ENCODE assay signal across 2 cellular contexts in genomic region chr20:17584684-17585083, GRCh38.
TF ChIP-seq lines count a peak whose summit lies in the region.

No MANE protein-coding gene starts in this region.

TF ChIP-seq in IMR-90, 13 proteins besides CTCF, POLR2A, EP300 and RAD21 (continued from another document):
- TF ChIP-seq, protein P1, sequence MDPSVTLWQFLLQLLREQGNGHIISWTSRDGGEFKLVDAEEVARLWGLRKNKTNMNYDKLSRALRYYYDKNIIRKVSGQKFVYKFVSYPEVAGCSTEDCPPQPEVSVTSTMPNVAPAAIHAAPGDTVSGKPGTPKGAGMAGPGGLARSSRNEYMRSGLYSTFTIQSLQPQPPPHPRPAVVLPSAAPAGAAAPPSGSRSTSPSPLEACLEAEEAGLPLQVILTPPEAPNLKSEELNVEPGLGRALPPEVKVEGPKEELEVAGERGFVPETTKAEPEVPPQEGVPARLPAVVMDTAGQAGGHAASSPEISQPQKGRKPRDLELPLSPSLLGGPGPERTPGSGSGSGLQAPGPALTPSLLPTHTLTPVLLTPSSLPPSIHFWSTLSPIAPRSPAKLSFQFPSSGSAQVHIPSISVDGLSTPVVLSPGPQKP (IDR thresholded peaks at IDR 0.05; ENCODE audit: borderline replicate concordance, low read depth, low read length), result no peak
- TF ChIP-seq RFX5 (IDR thresholded peaks at IDR 0.05; ENCODE audit: low read depth, low read length), result no peak
- TF ChIP-seq MXI1 (IDR thresholded peaks at IDR 0.05; ENCODE audit: borderline replicate concordance, low read depth, low read length), result no peak
- no peak for TF ChIP-seq MAFK (IDR thresholded peaks at IDR 0.05; ENCODE audit: low read depth, low read length)
- TF ChIP-seq RCOR1 (IDR thresholded peaks at IDR 0.05; ENCODE audit: insufficient replicate concordance, low read length), result no peak
- TF ChIP-seq, protein P2, sequence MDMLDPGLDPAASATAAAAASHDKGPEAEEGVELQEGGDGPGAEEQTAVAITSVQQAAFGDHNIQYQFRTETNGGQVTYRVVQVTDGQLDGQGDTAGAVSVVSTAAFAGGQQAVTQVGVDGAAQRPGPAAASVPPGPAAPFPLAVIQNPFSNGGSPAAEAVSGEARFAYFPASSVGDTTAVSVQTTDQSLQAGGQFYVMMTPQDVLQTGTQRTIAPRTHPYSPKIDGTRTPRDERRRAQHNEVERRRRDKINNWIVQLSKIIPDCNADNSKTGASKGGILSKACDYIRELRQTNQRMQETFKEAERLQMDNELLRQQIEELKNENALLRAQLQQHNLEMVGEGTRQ (IDR thresholded peaks at IDR 0.05; ENCODE audit: low read depth, low read length), result no peak
- no peak for TF ChIP-seq CEBPB (IDR thresholded peaks at IDR 0.05; ENCODE audit: low read depth, low read length)
- TF ChIP-seq SMC3 (IDR thresholded peaks at IDR 0.05; ENCODE audit: low read depth, low read length), result no peak
- no peak for TF ChIP-seq FOS (IDR thresholded peaks at IDR 0.05; ENCODE audit: low read depth, low read length)
- no peak for TF ChIP-seq BHLHE40 (IDR thresholded peaks at IDR 0.05; ENCODE audit: low read depth, low read length)

TF ChIP-seq in SK-N-SH, 30 proteins besides CTCF, POLR2A, EP300 and RAD21 (continued from another document):
- TF ChIP-seq, protein P2 (IDR thresholded peaks at IDR 0.05; ENCODE audit: borderline replicate concordance, low read depth, low read length), result no peak
- TF ChIP-seq ZBTB33 (IDR thresholded peaks at IDR 0.05; ENCODE audit: borderline replicate concordance, low read depth), result no peak
- TF ChIP-seq RCOR1 (IDR thresholded peaks at IDR 0.05; ENCODE audit: low read length), result no peak
- TF ChIP-seq FOXJ3 (CRISPR knock-in tag; IDR thresholded peaks at IDR 0.05), result no peak
- no peak for TF ChIP-seq SMC3 (IDR thresholded peaks at IDR 0.05; ENCODE audit: low read depth, low read length)
- no peak for TF ChIP-seq GATA2 (CRISPR knock-in tag; IDR thresholded peaks at IDR 0.05)
- TF ChIP-seq NFIC (IDR thresholded peaks at IDR 0.05; ENCODE audit: borderline replicate concordance), result no peak
- TF ChIP-seq TAF1 (IDR thresholded peaks at IDR 0.05; ENCODE audit: borderline replicate concordance, low read depth, low read length), result no peak
